21 cellular contexts compared by ENCODE assay signal in the genomic region with DNA sequence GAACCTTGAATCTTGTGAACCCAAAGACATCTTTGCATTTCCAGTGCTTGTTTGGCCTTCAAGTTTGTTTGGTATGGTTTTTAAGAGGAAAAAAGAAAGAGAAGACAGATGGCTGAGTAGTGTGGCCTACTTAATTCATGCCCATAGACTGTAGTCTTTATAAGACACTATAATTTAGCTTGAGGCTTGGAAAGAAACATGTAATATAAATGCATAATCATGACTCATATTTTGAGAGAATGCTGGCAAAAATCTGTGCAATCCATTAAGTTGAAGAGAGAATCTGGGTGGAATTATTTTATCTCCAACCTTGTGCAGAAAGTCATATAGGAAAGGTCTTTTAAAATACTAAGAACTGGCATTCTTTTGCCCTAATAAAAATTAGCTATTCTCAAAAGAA.
A peak's percentile ranks its signal among the peaks of the same experiment; 100 is the strongest.
DNase-seq lines count a peak whose midpoint lies in the region; ATAC-seq and TF ChIP-seq lines count a peak whose summit lies in the region.
"Had no signal": no experiment of that assay in that cellular context is flagged by ENCODE, and none has a peak within 500 bp of the region (broad histone marks: within the 10 kb centered on the region; RNA-seq: fewer than 3 reads in every experiment).

No MANE protein-coding gene starts in this region.

- no peaks in the 10 kb centered on the region for H3K36me3 ChIP-seq in SK-N-SH (replicated peaks in 1 of 2; ENCODE audit: control insufficient read depth in 1 of 2, insufficient read depth in 2 of 2, low read length in 1 of 2)
- no peaks in the 10 kb centered on the region for H3K36me3 ChIP-seq in PC-3 (ENCODE audit: low read depth, low read length)
- H3K36me3 ChIP-seq in osteoblast (ENCODE audit: insufficient read depth, low read length), result no peaks in the 10 kb centered on the region
- H3K36me3 ChIP-seq in vagina, result peaks cover 0 to under 1% of the 10 kb centered on the region in 2 donors
- H3K36me3 ChIP-seq: HAP-1 had no signal

- H3F3A ChIP-seq in SK-N-SH (replicated peaks; ENCODE audit: insufficient read depth) (no peaks in the 10 kb centered on the region), PC-3 (ENCODE audit: low read length, unreplicated experiment) (no peaks in the 10 kb centered on the region)

- H3K4me2 ChIP-seq in SK-N-SH (no peak overlapping the region), PC-3 (ENCODE audit: low read length) (0 out of 2 replicates have a peak overlapping the region, but pooled peaks have one; percentile 11), osteoblast (ENCODE audit: insufficient read depth, low read length) (no peak overlapping the region)
- H3K4me2 ChIP-seq: GM23338 had no signal

- peaks cover 0 to 5% of the 10 kb centered on the region in 2 experiments; a peak in 2 of 4 replicates for H3K4me1 ChIP-seq in SK-N-SH (ENCODE audit: control insufficient read depth in 1 of 2, insufficient read depth in 2 of 2, low read depth in 1 of 2, low read length in 1 of 2)
- peaks cover 15% of the 10 kb centered on the region for H3K4me1 ChIP-seq in PC-3 (ENCODE audit: insufficient read depth, low read length)
- H3K4me1 ChIP-seq in osteoblast (ENCODE audit: insufficient read depth, low read length), result peaks cover 4% of the 10 kb centered on the region
- no peaks in the 10 kb centered on the region for H3K4me1 ChIP-seq in vagina

- H4K20me1 ChIP-seq in SK-N-SH (ENCODE audit: insufficient read depth) (no peaks in the 10 kb centered on the region), PC-3 (ENCODE audit: low read length) (no peaks in the 10 kb centered on the region), osteoblast (ENCODE audit: insufficient read depth, low read length) (no peaks in the 10 kb centered on the region)

- H3K36me3 Mint-ChIP-seq in chondrocyte (ENCODE audit: low read depth), result peaks cover 3% of the 10 kb centered on the region
- H3K36me3 Mint-ChIP-seq: CD14-positive monocyte had no signal

- no peak for TF ChIP-seq POLR2A in vagina (IDR thresholded peaks at IDR 0.05)

- H3K4me1 Mint-ChIP-seq in chondrocyte (ENCODE audit: low read depth), result peaks cover 22% of the 10 kb centered on the region

- no peak for TF ChIP-seq EP300 in SK-N-SH (IDR thresholded peaks at IDR 0.05; ENCODE audit: borderline replicate concordance in 1 of 2, low read depth in 1 of 2, low read length in 1 of 2)

- H3K9me2 ChIP-seq in SK-N-SH (no peaks in the 10 kb centered on the region), PC-3 (replicated peaks; ENCODE audit: low read length) (no peaks in the 10 kb centered on the region)

- no peaks in the 10 kb centered on the region for H3K27me3 Mint-ChIP-seq in chondrocyte (ENCODE audit: low read depth)

- H3K79me2 ChIP-seq in SK-N-SH (ENCODE audit: insufficient read depth) (no peaks in the 10 kb centered on the region), PC-3 (ENCODE audit: low read length) (no peaks in the 10 kb centered on the region), osteoblast (ENCODE audit: insufficient read depth, low read length) (no peaks in the 10 kb centered on the region)

- no peak overlapping the region for H3K4me3 Mint-ChIP-seq in chondrocyte (ENCODE audit: unreplicated experiment)
- H3K4me3 Mint-ChIP-seq: CD14-positive monocyte, GM23338 had no signal

- H3K27ac Mint-ChIP-seq in chondrocyte (ENCODE audit: unreplicated experiment), result peak overlapping the region; percentile 59
- H3K27ac Mint-ChIP-seq: CD14-positive monocyte, GM23338 had no signal

- H2AFZ ChIP-seq in SK-N-SH (ENCODE audit: low read depth) (no peak overlapping the region), PC-3 (ENCODE audit: low read length) (no peak overlapping the region), osteoblast (ENCODE audit: low read length) (peak overlapping the region; percentile 6)
- H2AFZ ChIP-seq: GM23338 had no signal

- TF ChIP-seq CTCF in SK-N-SH (IDR thresholded peaks at IDR 0.05), result no peak
- no peak for TF ChIP-seq CTCF in PC-3 (conservative IDR thresholded peaks at IDR 0.05; ENCODE audit: low read depth, low read length)
- TF ChIP-seq CTCF in chondrocyte (IDR thresholded peaks at IDR 0.05), result no peak
- no peak for TF ChIP-seq CTCF in osteoblast (IDR thresholded peaks at IDR 0.05; ENCODE audit: extremely low read depth, low read depth, low read length)
- TF ChIP-seq CTCF in vagina (IDR thresholded peaks at IDR 0.05), result no peak

- H3K27ac ChIP-seq in SK-N-SH (ENCODE audit: low read depth in 2 of 2, low read length in 1 of 2), result no peak overlapping the region
- H3K27ac ChIP-seq in PC-3 (ENCODE audit: low read length), result peak overlapping the region; percentile 19
- H3K27ac ChIP-seq in osteoblast (ENCODE audit: low read depth, low read length), result no peak overlapping the region
- no peak overlapping the region for H3K27ac ChIP-seq in vagina

- no peaks in the 10 kb centered on the region for H3K9me3 Mint-ChIP-seq in chondrocyte (ENCODE audit: low read depth)
- H3K9me3 Mint-ChIP-seq: GM23338 had no signal

- no TSS peak for BruUV-seq in PC-3 (replicated peaks; lab: Mats Ljungman, UMichigan)

- DNase-seq in SK-N-SH (no peak), PC-3 (peak; percentile 45), chondrocyte (ENCODE audit: low spot score) (no peak), osteoblast (ENCODE audit: insufficient read length, low spot score, missing footprints) (no peak), GF-D8 (lab: John Stamatoyannopoulos, UW) (no peak), posterior vena cava (ENCODE audit: low spot score) (no peak), vagina (ENCODE audit: extremely low spot score in 2 of 2) (no peak)
- DNase-seq: 8988T; DMS79 treated with DMSO at 0.1 percent for 48 hours; NCI-H1092; NCI-H1436; NCI-H187 treated with DMSO at 0.1 percent for 48 hours; NCI-H510A; NCI-H748 treated with DMSO at 0.1 percent for 48 hours; NK-92 treated with Interleukin-12 subunit alpha and Interleukin-12 subunit beta, amount 100 ng/mL, for 24 hours had no signal

- no peak for TF ChIP-seq RAD21 in SK-N-SH (IDR thresholded peaks at IDR 0.05; ENCODE audit: low read length)

- H3K4me3 ChIP-seq in SK-N-SH (ENCODE audit: low read depth in 2 of 2, low read length in 1 of 2), result no peak overlapping the region
- no peak overlapping the region for H3K4me3 ChIP-seq in PC-3 (ENCODE audit: low read length)
- no peak overlapping the region for H3K4me3 ChIP-seq in osteoblast (ENCODE audit: insufficient read depth, low read length)
- no peak overlapping the region for H3K4me3 ChIP-seq in vagina
- H3K4me3 ChIP-seq: GM23338, HAP-1, K562 had no signal

- H3K27me3 ChIP-seq in SK-N-SH (ENCODE audit: insufficient read depth) (no peaks in the 10 kb centered on the region), PC-3 (ENCODE audit: low read length) (no peaks in the 10 kb centered on the region), osteoblast (ENCODE audit: insufficient read depth, low read length) (no peaks in the 10 kb centered on the region), vagina (no peaks in the 10 kb centered on the region)

- ATAC-seq in SK-N-SH treated with all-trans-retinoic acid at 6 μM for 48 hours (peak; percentile 62), PC-3 (peak; percentile 86)
- ATAC-seq: GM23338, K562, Panc1 had no signal

- POLR2A ChIA-PET in SK-N-SH (lab: Yijun Ruan, JAX) (no interaction called here), PC-3 (lab: Charles Lee; ENCODE audit: unreplicated experiment) (no interaction called here)

- H3K9me3 ChIP-seq in SK-N-SH (no peaks in the 10 kb centered on the region), PC-3 (ENCODE audit: low read length) (no peaks in the 10 kb centered on the region), osteoblast (ENCODE audit: low read depth, low read length) (no peaks in the 10 kb centered on the region), vagina (no peaks in the 10 kb centered on the region)
- H3K9me3 ChIP-seq: HAP-1 had no signal

- CTCF ChIA-PET in SK-N-SH (lab: Yijun Ruan, JAX), result no interaction called here
- CTCF ChIA-PET in PC-3 (lab: Charles Lee), result interaction anchor here (0.7 kb wide), 1 partner anchor 177 kb away, joined by 7 read pairs; no protein-coding TSS in a partner anchor

- H3K9ac ChIP-seq in SK-N-SH (no peak overlapping the region), PC-3 (ENCODE audit: low read length) (no peak overlapping the region)

- intact Hi-C loops in PC-3 (cut with micrococcal nuclease) (no loop called here), posterior vena cava (cut with DNase I) (no loop called here), vagina (cut with DNase I) (no loop called here)

TF ChIP-seq in SK-N-SH treated with all-trans-retinoic acid at 6 μM for 48 hours, 23 proteins besides CTCF, POLR2A, EP300 and RAD21 (continues in another document):
- no peak for TF ChIP-seq ESRRG (CRISPR knock-in tag; IDR thresholded peaks at IDR 0.05)
- peak; percentile 37 for TF ChIP-seq ISL1 (CRISPR knock-in tag; IDR thresholded peaks at IDR 0.05)
- TF ChIP-seq TCF4 (CRISPR knock-in tag; IDR thresholded peaks at IDR 0.05; ENCODE audit: borderline replicate concordance), result no peak

TF ChIP-seq in SK-N-SH, 30 proteins besides CTCF, POLR2A, EP300 and RAD21 (continues in another document):
- TF ChIP-seq GABPA (IDR thresholded peaks at IDR 0.05; ENCODE audit: low read depth) (no peak), FOXJ3 (CRISPR knock-in tag; IDR thresholded peaks at IDR 0.05) (no peak), YY1 (IDR thresholded peaks at IDR 0.05; ENCODE audit: low read depth) (no peak), RFX5 (IDR thresholded peaks at IDR 0.05; ENCODE audit: low read length) (no peak), RCOR1 (IDR thresholded peaks at IDR 0.05; ENCODE audit: low read length) (no peak), JUND (IDR thresholded peaks at IDR 0.05) (no peak), GATA2 (CRISPR knock-in tag; IDR thresholded peaks at IDR 0.05) (no peak), RXRA (IDR thresholded peaks at IDR 0.05; ENCODE audit: borderline replicate concordance, low read depth) (no peak), MXI1 (IDR thresholded peaks at IDR 0.05; ENCODE audit: low read depth, low read length) (no peak), FOSL2 (IDR thresholded peaks at IDR 0.05; ENCODE audit: borderline replicate concordance, low read depth) (no peak)
